In the genomic region with DNA sequence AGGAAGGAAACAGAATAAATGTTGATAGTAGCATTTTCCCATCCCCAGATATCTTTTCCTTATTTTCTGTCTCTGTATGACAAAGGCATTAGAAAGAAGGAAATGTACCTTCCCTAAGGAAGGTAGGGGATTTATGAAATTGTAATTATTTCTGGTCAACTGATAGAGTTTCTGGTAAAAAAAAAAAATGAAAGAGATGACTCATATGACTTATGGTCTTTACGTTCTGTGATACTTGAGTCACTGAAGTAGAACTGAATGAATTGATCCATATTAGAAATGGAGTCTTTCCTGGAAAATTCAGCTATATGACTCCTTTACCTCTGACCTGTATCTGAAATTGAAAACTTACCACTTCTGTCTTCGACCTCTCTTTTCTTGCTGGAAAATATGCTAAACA, we compare ENCODE assay signal across 15 cellular contexts.
DNase-seq lines count a peak whose midpoint lies in the region; ATAC-seq and TF ChIP-seq lines count a peak whose summit lies in the region.
"Had no signal": no experiment of that assay in that cellular context is flagged by ENCODE, and none has a peak within 500 bp of the region (broad histone marks: within the 10 kb centered on the region; RNA-seq: fewer than 3 reads in every experiment).

No MANE protein-coding gene starts in this region.

- CTCF ChIA-PET in RWPE1 (lab: Yijun Ruan, JAX), result no interaction called here

- H3K9me3 Mint-ChIP-seq in natural killer cell, result peaks cover 24 to 29% of the 10 kb centered on the region in 2 donors

- TF ChIP-seq CTCF in RWPE1 (conservative IDR thresholded peaks at IDR 0.05; ENCODE audit: low read depth), result no peak
- TF ChIP-seq CTCF in fibroblast of mammary gland (conservative IDR thresholded peaks at IDR 0.05; ENCODE audit: control insufficient read depth, insufficient read depth, low read depth, low read length), result no peak
- no peak for TF ChIP-seq CTCF in natural killer cell (IDR thresholded peaks at IDR 0.05)
- TF ChIP-seq CTCF in tibial nerve (IDR thresholded peaks at IDR 0.05), result no peak

- intact Hi-C loops in natural killer cell (cut with micrococcal nuclease), result no loop called here

- POLR2A ChIA-PET in RWPE1 (lab: Yijun Ruan, JAX; ENCODE audit: low non-redundant PET), result no interaction called here

- no peak for ATAC-seq in natural killer cell

- DNase-seq in DMS53 (lab: John Stamatoyannopoulos, UW) (peak; percentile 47), DMS53 treated with DMSO at 0.1 percent for 48 hours (lab: John Stamatoyannopoulos, UW; ENCODE audit: unreplicated experiment) (no peak), ELR (ENCODE audit: low read depth) (peak; percentile 70), RWPE1 (ENCODE audit: low spot score) (peak; percentile 19), fibroblast of mammary gland (ENCODE audit: low read depth) (peak; percentile 34), GM19238 (ENCODE audit: insufficient read length, low spot score) (no peak), natural killer cell (no peak), tibial nerve (ENCODE audit: low spot score in 2 of 2) (no peak)
- DNase-seq: AML-193; CD4-positive, CD25-positive, alpha-beta regulatory T cell; DND-41; GF-D8 had no signal

- H3K4me1 ChIP-seq in tibial nerve, result no peaks in the 10 kb centered on the region

- H3K27me3 ChIP-seq in tibial nerve, result no peaks in the 10 kb centered on the region

- H3K36me3 Mint-ChIP-seq in natural killer cell, result no peaks in the 10 kb centered on the region
- H3K36me3 Mint-ChIP-seq: CD4-positive, CD25-positive, alpha-beta regulatory T cell; IgD-negative memory B cell had no signal

- no peak for TF ChIP-seq EP300 in tibial nerve (IDR thresholded peaks at IDR 0.05)

- no peaks in the 10 kb centered on the region for H3K4me1 Mint-ChIP-seq in natural killer cell
- H3K4me1 Mint-ChIP-seq: CD4-positive, CD25-positive, alpha-beta regulatory T cell; IgD-negative memory B cell had no signal

- no peaks in the 10 kb centered on the region for H3K9me3 ChIP-seq in tibial nerve
- H3K9me3 ChIP-seq: BLaER1 treated with 17β-estradiol and CSF1 and Interleukin-3, amounts not matched to agents 10 nM and 100 nM had no signal

- H3K27ac ChIP-seq in RWPE1 (no peak overlapping the region), tibial nerve (no peak overlapping the region)
- H3K27ac ChIP-seq: 22Rv1; BLaER1 treated with 17β-estradiol and CSF1 and Interleukin-3, amounts not matched to agents 10 nM and 100 nM had no signal

- no peak for TF ChIP-seq POLR2A in tibial nerve (IDR thresholded peaks at IDR 0.05)

- H3K4me3 ChIP-seq in fibroblast of mammary gland (ENCODE audit: control insufficient read depth, low read depth, low read length) (no peak overlapping the region), tibial nerve (no peak overlapping the region)
- H3K4me3 ChIP-seq: BLaER1 treated with 17β-estradiol and CSF1 and Interleukin-3, amounts not matched to agents 10 nM and 100 nM had no signal

- no peak overlapping the region for H3K4me3 Mint-ChIP-seq in natural killer cell
- H3K4me3 Mint-ChIP-seq: CD4-positive, CD25-positive, alpha-beta regulatory T cell; IgD-negative memory B cell had no signal

- H3K36me3 ChIP-seq in tibial nerve, result no peaks in the 10 kb centered on the region
- H3K36me3 ChIP-seq: BLaER1 treated with 17β-estradiol and CSF1 and Interleukin-3, amounts not matched to agents 10 nM and 100 nM had no signal

- H3K27me3 Mint-ChIP-seq in natural killer cell (ENCODE audit: low read depth in 2 of 2), result no peaks in the 10 kb centered on the region
- H3K27me3 Mint-ChIP-seq: CD4-positive, CD25-positive, alpha-beta regulatory T cell had no signal

- 73 to 75% methylated on average over 2 of the region's 2 CpGs for WGBS in tibial nerve, 2 donors

- H3K27ac Mint-ChIP-seq in natural killer cell, result no peak overlapping the region
- H3K27ac Mint-ChIP-seq: CD4-positive, CD25-positive, alpha-beta regulatory T cell; IgD-negative memory B cell had no signal

Comparison
In these comparisons a context has a peak if more than half of its experiments do, and no peak if none do; other contexts are left out.
1. DNase-seq: peak in DMS53 (single experiment), ELR (single experiment), RWPE1 (single experiment) and fibroblast of mammary gland (single experiment); none in DMS53 treated with DMSO at 0.1 percent for 48 hours (single experiment), GM19238 (single experiment), natural killer cell (single experiment) and tibial nerve (0 of 2).